In genomic region chr17:38874505-38875419, GRCh38 we compare ENCODE assay signal across 9 cellular contexts. TPM values are rescaled to one million over a fixed set of nuclear protein-coding genes. Genes with fewer than 3 reads are reported as not detected.
A peak's percentile ranks its signal among the peaks of the same experiment; 100 is the strongest.
DNase-seq lines count a peak whose midpoint lies in the region; ATAC-seq and TF ChIP-seq lines count a peak whose summit lies in the region.
"Had no signal": no experiment of that assay in that cellular context is flagged by ENCODE, and none has a peak within 500 bp of the region (broad histone marks: within the 10 kb centered on the region; RNA-seq: fewer than 3 reads in every experiment).

No MANE protein-coding gene starts in this region.

- peaks cover 0 to 46% (median 1%) of the 10 kb centered on the region in 3 donors for H3K36me3 Mint-ChIP-seq in CD8-positive, alpha-beta memory T cell

- H3K4me3 Mint-ChIP-seq in CD8-positive, alpha-beta memory T cell = peak overlapping the region; percentile 38 to 100 (median 78)

- H3K9me3 ChIP-seq in CD8-positive, alpha-beta memory T cell (ENCODE audit: low read length) = no peaks in the 10 kb centered on the region
- H3K9me3 ChIP-seq in RWPE2 (ENCODE audit: severe bottlenecking) (no peaks in the 10 kb centered on the region), sigmoid colon (no peaks in the 10 kb centered on the region)

- no peak for DNase-seq in CD8-positive, alpha-beta memory T cell
- DNase-seq in RWPE2 (ENCODE audit: low spot score) = no peak
- DNase-seq in erythroblast (lab: John Stamatoyannopoulos, UW) = peak; percentile 60 to 69
- DNase-seq in sigmoid colon = no peak
- DNase-seq in NCI-H1436 (lab: John Stamatoyannopoulos, UW) = no peak
- no peak for DNase-seq in NCI-H1417 treated with DMSO at 0.1 percent for 48 hours (lab: John Stamatoyannopoulos, UW)
- DNase-seq in RKO (ENCODE audit: low spot score) = no peak

- H3K27me3 Mint-ChIP-seq in CD8-positive, alpha-beta memory T cell = peaks cover 0 to 2% of the 10 kb centered on the region in 2 donors

- no peak for TF ChIP-seq EP300 in sigmoid colon (IDR thresholded peaks at IDR 0.05)

- ATAC-seq in RWPE2 (ENCODE audit: low read depth) (no peak), GM18867 (IDR thresholded peaks at IDR 0.05; ENCODE audit: unreplicated experiment) (no peak)

- no peaks in the 10 kb centered on the region for H3K9me3 Mint-ChIP-seq in CD8-positive, alpha-beta memory T cell
- H3K9me3 Mint-ChIP-seq: activated T-helper 2 cell treated with anti-CD3 and anti-CD28 coated beads, Interferon-gamma antibody, Interleukin-2, Interleukin-4, amounts not matched to agents 10 μg/mL and 5 μg/mL and 100 μg/mL, durations not matched to agents 14 hours and 24 hours and 36 hours had no signal

- H3K4me1 ChIP-seq in CD8-positive, alpha-beta memory T cell (ENCODE audit: insufficient read depth, low read length) = peaks cover 82% of the 10 kb centered on the region
- H3K4me1 ChIP-seq in RWPE2 (ENCODE audit: insufficient read depth, poor library complexity, severe bottlenecking) (peaks cover 59% of the 10 kb centered on the region), sigmoid colon (peaks cover 0 to 79% (median 71%) of the 10 kb centered on the region in 4 donors)

- intact Hi-C loops in sigmoid colon (cut with DNase I) = loop anchor here (5.0 kb wide), 2 partner anchors 48 to 93 kb away; partner anchors contain the start of gene FBXO47

- TF ChIP-seq CTCF in RWPE2 (IDR thresholded peaks at IDR 0.05; ENCODE audit: poor library complexity, severe bottlenecking) (no peak), sigmoid colon (IDR thresholded peaks at IDR 0.05) (no peak)

- no peak overlapping the region for H3K4me3 ChIP-seq in CD8-positive, alpha-beta memory T cell (ENCODE audit: low read length)
- no peak overlapping the region for H3K4me3 ChIP-seq in RWPE2 (ENCODE audit: severe bottlenecking)
- H3K4me3 ChIP-seq in sigmoid colon = peak overlapping the region in 1 of 4 donors; percentile 8

- POLR2A ChIA-PET in CD8-positive, alpha-beta memory T cell (lab: Charles Lee) = interaction anchor here (0.8 to 1.9 kb wide), 2 partner anchors 21 to 122 kb away, joined by 4 to 6 read pairs; partner anchors contain the start of genes PSMB3 and RPL23

- CTCF ChIA-PET in CD8-positive, alpha-beta memory T cell (lab: Charles Lee) = interaction anchor here (0.7 to 0.8 kb wide), 2 partner anchors 49 to 108 kb away, joined by 3 read pairs; no protein-coding TSS in a partner anchor

- H3K4me1 Mint-ChIP-seq in CD8-positive, alpha-beta memory T cell = peaks cover 77 to 83% (median 80%) of the 10 kb centered on the region in 3 donors

- TF ChIP-seq POLR2A in erythroblast (IDR thresholded peaks at IDR 0.05; ENCODE audit: low read length) = no peak
- no peak for TF ChIP-seq POLR2A in sigmoid colon (IDR thresholded peaks at IDR 0.05)

- no peak overlapping the region for H3K27ac ChIP-seq in CD8-positive, alpha-beta memory T cell (ENCODE audit: low read depth, low read length)
- peak overlapping the region; percentile 98 for H3K27ac ChIP-seq in RWPE2 (ENCODE audit: poor library complexity, severe bottlenecking)
- peak overlapping the region; percentile 95 to 99 (median 97) for H3K27ac ChIP-seq in sigmoid colon

- peaks cover 30% of the 10 kb centered on the region for H3K36me3 ChIP-seq in CD8-positive, alpha-beta memory T cell (ENCODE audit: insufficient read depth, low read length)
- H3K36me3 ChIP-seq in RWPE2 (ENCODE audit: low read depth) (peaks cover 44% of the 10 kb centered on the region), sigmoid colon (peaks cover 0 to 14% (median 4%) of the 10 kb centered on the region in 4 donors)

- H3K27ac Mint-ChIP-seq in CD8-positive, alpha-beta memory T cell = peak overlapping the region; percentile 74 to 99 (median 94)
- H3K27ac Mint-ChIP-seq: activated T-helper 2 cell treated with anti-CD3 and anti-CD28 coated beads, Interferon-gamma antibody, Interleukin-2, Interleukin-4, amounts not matched to agents 10 μg/mL and 5 μg/mL and 100 μg/mL, durations not matched to agents 14 hours and 24 hours and 36 hours had no signal

- H3K27me3 ChIP-seq in CD8-positive, alpha-beta memory T cell (ENCODE audit: insufficient read depth, low read length, poor library complexity, severe bottlenecking) = no peaks in the 10 kb centered on the region
- no peaks in the 10 kb centered on the region for H3K27me3 ChIP-seq in RWPE2 (ENCODE audit: insufficient read depth, poor library complexity, severe bottlenecking)
- H3K27me3 ChIP-seq in sigmoid colon = no peaks in the 10 kb centered on the region

- WGBS in sigmoid colon, 2 donors = 57 to 60% methylated on average over 11 of the region's 11 CpGs

RNA-seq across cellular contexts. Expression of gene LASP1, which starts 4.9 kb away (rescaled TPM):
- total RNA-seq in CD8-positive, alpha-beta memory T cell = 100 to 1,000 TPM; 128 to 135 TPM
- polyA plus RNA-seq in CD8-positive, alpha-beta memory T cell = 76.1 TPM
- total RNA-seq in sigmoid colon = 10 to 100 TPM; 27.6 to 64.8 (median 42.2) TPM
- polyA plus RNA-seq in sigmoid colon = 100 to 1,000 TPM; 122 to 205 (median 182) TPM

RNA-seq across cellular contexts. Expression of gene RPL23, which starts 21.2 kb away (rescaled TPM):
- 1,000 to 10,000 TPM; 1,857 to 1,911 TPM for total RNA-seq in CD8-positive, alpha-beta memory T cell
- 1,010 TPM for polyA plus RNA-seq in CD8-positive, alpha-beta memory T cell
- 1,000 to 10,000 TPM; 1,692 to 2,841 (median 2,464) TPM for total RNA-seq in sigmoid colon
- 1,000 to 10,000 TPM; 2,289 to 3,780 (median 2,728) TPM for polyA plus RNA-seq in sigmoid colon

RNA-seq across cellular contexts. Expression of gene CWC25, which starts 49.6 kb away (rescaled TPM):
- 10 to 100 TPM; 31.3 to 31.7 TPM for total RNA-seq in CD8-positive, alpha-beta memory T cell
- 11.5 TPM for polyA plus RNA-seq in CD8-positive, alpha-beta memory T cell
- 10 to 100 TPM; 15.6 to 32.4 (median 17.3) TPM for total RNA-seq in sigmoid colon
- 10 to 100 TPM; 11.3 to 16.4 (median 11.4) TPM for polyA plus RNA-seq in sigmoid colon

Comparison
In these comparisons a context has a peak if more than half of its experiments do, and no peak if none do; other contexts are left out.
1. DNase-seq: peak in erythroblast (2 of 2); none in CD8-positive, alpha-beta memory T cell (0 of 5), RWPE2 (single experiment), sigmoid colon (single experiment), NCI-H1436 (single experiment), NCI-H1417 treated with DMSO at 0.1 percent for 48 hours (single experiment) and RKO (single experiment).